8 cellular contexts compared by ENCODE assay signal in genomic region chr7:141702047-141702567, GRCh38. TPM values are rescaled to one million over a fixed set of nuclear protein-coding genes. Genes with fewer than 3 reads are reported as not detected.
DNase-seq lines count a peak whose midpoint lies in the region; ATAC-seq and TF ChIP-seq lines count a peak whose summit lies in the region.

Gene DENND11, minus strand, starts transcription at chr7:141702166. Its CDS starts 13 bp downstream, at chr7:141702153.

- H3K79me2 ChIP-seq in mesendoderm (ENCODE audit: control insufficient read depth, insufficient read depth, low read length) = peaks cover 6% of the 10 kb centered on the region

- H3K79me1 ChIP-seq in mesendoderm (ENCODE audit: low read length) = peaks cover 3% of the 10 kb centered on the region

- H3K27ac ChIP-seq in mesendoderm (ENCODE audit: low read depth, low read length) = peak within 1 kb of the TSS; percentile 74

- ATAC-seq in GM18499 (IDR thresholded peaks at IDR 0.05; ENCODE audit: insufficient read depth, unreplicated experiment) = peak; percentile 33

- no peak for DNase-seq in HFF-Myc (ENCODE audit: extremely low read depth, low read depth)
- peak; percentile 61 for DNase-seq in NCI-H1105 treated with DMSO at 0.1 percent for 48 hours (lab: John Stamatoyannopoulos, UW)
- peak; percentile 50 to 55 for DNase-seq in activated CD4-positive, alpha-beta T cell treated with anti-CD3 and anti-CD28 coated beads, Interleukin-2, amount 50 U/mL, for 48 hours
- DNase-seq in effector CD8-positive, alpha-beta T cell (lab: John Stamatoyannopoulos, UW) = peak; percentile 37
- peak; percentile 40 for DNase-seq in mesendoderm
- peak; percentile 25 for DNase-seq in stimulated activated CD8-positive, alpha-beta memory T cell treated with anti-CD3 and anti-CD28 coated beads, Interleukin-15, amount 100 ng/mL, for 24 hours (ENCODE audit: low read depth)
- DNase-seq in cerebellar nuclear complex (lab: John Stamatoyannopoulos, UW) = no peak

- H3K4me3 ChIP-seq in HFF-Myc (replicated peaks; ENCODE audit: low read depth, low read length) = peak within 1 kb of the TSS; percentile 55
- peak within 1 kb of the TSS; percentile 50 for H3K4me3 ChIP-seq in mesendoderm (ENCODE audit: low read length)

- no peak within 1 kb of the TSS for H2BK5ac ChIP-seq in mesendoderm (ENCODE audit: low read length)

- H4K8ac ChIP-seq in mesendoderm (ENCODE audit: low read depth, low read length) = no peak within 1 kb of the TSS

- H3K36me3 ChIP-seq in mesendoderm (ENCODE audit: control insufficient read depth, insufficient read depth, low read length) = no peaks in the 10 kb centered on the region

- H2BK15ac ChIP-seq in mesendoderm (replicated peaks; ENCODE audit: low read depth) = no peak within 1 kb of the TSS

- H2AK5ac ChIP-seq in mesendoderm (ENCODE audit: low read length) = no peak within 1 kb of the TSS

- H2BK120ac ChIP-seq in mesendoderm (ENCODE audit: low read depth, low read length) = peak within 1 kb of the TSS; percentile 97

- H3K18ac ChIP-seq in mesendoderm (ENCODE audit: low read length) = peak within 1 kb of the TSS; percentile 99

- H3K23ac ChIP-seq in mesendoderm (ENCODE audit: low read length) = no peak within 1 kb of the TSS

- H4K5ac ChIP-seq in mesendoderm (ENCODE audit: low read length) = no peak within 1 kb of the TSS

- H3K27me3 ChIP-seq in mesendoderm (ENCODE audit: insufficient read depth, low read length, poor library complexity) = no peaks in the 10 kb centered on the region

- peaks cover 8% of the 10 kb centered on the region for H3K4me1 ChIP-seq in mesendoderm (ENCODE audit: control insufficient read depth, low read depth, low read length)

- no CpG with 5 or more reads among the region's 62 CpGs for WGBS in mesendoderm (ENCODE audit: extremely low coverage, insufficient coverage, low lambda C conversion rate)

- no peak for TF ChIP-seq CTCF in HFF-Myc (IDR thresholded peaks at IDR 0.05; ENCODE audit: low read depth, low read length, missing control alignments)

- H3K9ac ChIP-seq in mesendoderm (ENCODE audit: low read length) = peak within 1 kb of the TSS; percentile 69

- H3K4ac ChIP-seq in mesendoderm (ENCODE audit: low read depth, low read length) = peak within 1 kb of the TSS; percentile 62

- peak within 1 kb of the TSS; percentile 87 for H3K4me2 ChIP-seq in mesendoderm (ENCODE audit: low read length)

- peak within 1 kb of the TSS; percentile 86 for H3K56ac ChIP-seq in mesendoderm (ENCODE audit: low read length)

RNA-seq across cellular contexts. Expression of gene DENND11, which starts in this region (rescaled TPM):
- polyA plus RNA-seq in mesendoderm (2013, experiment 1 of 2) = 11.1 TPM
- polyA plus RNA-seq in mesendoderm (2013, experiment 2 of 2) = 10.9 TPM

Comparison
In these comparisons a context has a peak if more than half of its experiments do, and no peak if none do; other contexts are left out.
1. DNase-seq: peak in NCI-H1105 treated with DMSO at 0.1 percent for 48 hours (single experiment), activated CD4-positive, alpha-beta T cell treated with anti-CD3 and anti-CD28 coated beads, Interleukin-2, amount 50 U/mL, for 48 hours (2 of 2), effector CD8-positive, alpha-beta T cell (single experiment), mesendoderm (single experiment) and stimulated activated CD8-positive, alpha-beta memory T cell treated with anti-CD3 and anti-CD28 coated beads, Interleukin-15, amount 100 ng/mL, for 24 hours (single experiment); none in HFF-Myc (single experiment) and cerebellar nuclear complex (0 of 2).